Comparison of ENCODE assay signal across 36 cellular contexts in the genomic region with DNA sequence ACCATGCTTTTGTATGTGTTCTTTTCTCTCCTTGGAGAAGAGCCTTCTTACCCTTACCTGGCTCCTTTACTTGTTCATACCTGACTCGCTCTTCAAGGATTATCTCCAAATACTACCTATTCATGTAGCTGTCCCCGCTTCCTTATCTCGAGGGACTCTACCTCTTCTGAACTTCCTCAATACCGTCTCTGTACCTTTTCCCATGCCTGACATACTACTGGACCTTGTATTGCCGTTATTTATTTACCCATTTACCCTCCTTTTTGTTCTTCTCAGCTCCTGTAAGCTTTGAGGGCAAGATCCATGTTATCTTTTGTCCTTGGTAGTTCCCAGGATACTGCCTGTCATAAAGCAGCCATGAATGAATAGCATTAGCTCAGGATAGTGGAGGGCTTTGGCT. TPM values are rescaled to one million over a fixed set of nuclear protein-coding genes. Genes with fewer than 3 reads are reported as not detected.
"Had no signal": no experiment of that assay in that cellular context is flagged by ENCODE, and none has a peak within 500 bp of the region (broad histone marks: within the 10 kb centered on the region; RNA-seq: fewer than 3 reads in every experiment).

No MANE protein-coding gene starts in this region.

- ATAC-seq: activated CD4-positive, alpha-beta T cell treated with anti-CD3 and anti-CD28 coated beads for 36 hours; activated CD4-positive, CD25-positive, alpha-beta regulatory T cell treated with anti-CD3 and anti-CD28 coated beads, Interleukin-2, amount 50 U/mL, for 24 hours; activated CD8-positive, alpha-beta T cell treated with anti-CD3 and anti-CD28 coated beads for 36 hours; activated naive CD4-positive, alpha-beta T cell treated with anti-CD3 and anti-CD28 coated beads, Interleukin-2, amount 50 U/mL, for 72 hours; activated T-cell treated with anti-CD3 and anti-CD28 coated beads, Interleukin-2, amount 50 U/mL, for 4 hours; activated T-cell treated with anti-CD3 and anti-CD28 coated beads, Interleukin-2, amount 50 U/mL, for 72 hours; activated T-helper 17 cell treated with anti-CD3 and anti-CD28 coated beads, Interleukin-2, amount 50 U/mL, for 72 hours; body of pancreas; WTC11 had no signal

- DNase-seq: activated CD4-positive, alpha-beta memory T cell treated with anti-CD3 and anti-CD28 coated beads for 36 hours; activated CD4-positive, alpha-beta T cell treated with anti-CD3 and anti-CD28 coated beads for 1 hour; activated CD4-positive, alpha-beta T cell treated with anti-CD3 and anti-CD28 coated beads for 36 hours; activated CD4-positive, alpha-beta T cell treated with anti-CD3 and anti-CD28 coated beads for 48 hours; activated CD4-positive, alpha-beta T cell treated with anti-CD3 and anti-CD28 coated beads, Interleukin-2, amount 10 ng/mL, durations not matched to agents 7 days and 5 days; activated CD4-positive, alpha-beta T cell treated with anti-CD3 and anti-CD28 coated beads, Interleukin-2, amount 50 U/mL, for 4 hours; activated CD4-positive, CD25-positive, alpha-beta regulatory T cell; activated CD8-positive, alpha-beta memory T cell treated with anti-CD3 and anti-CD28 coated beads, Interleukin-2, amount 50 U/mL, for 4 hours; activated CD8-positive, alpha-beta T cell treated with anti-CD3 and anti-CD28 coated beads for 36 hours; activated effector memory CD4-positive, alpha-beta T cell treated with anti-CD3 and anti-CD28 coated beads, Interleukin-2, amount 50 U/mL, for 16 hours; activated gamma-delta T cell treated with Interleukin-2 at 50 U/mL for 16 hours; activated naive CD4-positive, alpha-beta T cell; activated naive CD4-positive, alpha-beta T cell treated with anti-CD3 and anti-CD28 coated beads for 36 hours; activated naive CD4-positive, alpha-beta T cell treated with anti-CD3 and anti-CD28 coated beads, Interleukin-2, amount 50 U/mL, for 16 hours; activated naive CD8-positive, alpha-beta T cell treated with anti-CD3 and anti-CD28 coated beads for 36 hours; activated T-cell treated with anti-CD3 and anti-CD28 coated beads for 4 hours; activated T-cell treated with anti-CD3 and anti-CD28 coated beads, Interleukin-2, amount 50 U/mL, for 1 hour; activated T-cell treated with anti-CD3 and anti-CD28 coated beads, Interleukin-2, amount 50 U/mL, for 4 hours; activated T-cell treated with anti-CD3 and anti-CD28 coated beads, Interleukin-2, amount 50 U/mL, for 72 hours; adrenal gland; amniotic stem cell; aorta; body of pancreas; brain microvascular endothelial cell; central memory CD4-positive, alpha-beta T cell; T-helper 1 cell; T-helper 2 cell; T-helper 9 cell had no signal

- H3K9me3 ChIP-seq: adrenal gland, body of pancreas, breast epithelium had no signal

- H3K27me3 ChIP-seq: adrenal gland, body of pancreas, brain microvascular endothelial cell, breast epithelium had no signal

- H3K36me3 ChIP-seq: adrenal gland, brain microvascular endothelial cell, breast epithelium had no signal

- H3K27ac ChIP-seq: adrenal gland, body of pancreas, brain microvascular endothelial cell, breast epithelium, VCaP had no signal

- H3K4me1 ChIP-seq: breast epithelium had no signal

- H3K4me3 ChIP-seq: adrenal gland, body of pancreas, breast epithelium had no signal

RNA-seq across cellular contexts. Expression of a gene that starts 32.5 kb away (rescaled TPM):
- total RNA-seq: activated CD4-positive, alpha-beta T cell treated with anti-CD3 and anti-CD28 coated beads, Interleukin-2, amount 10 ng/mL, durations not matched to agents 7 days and 5 days; activated CD8-positive, alpha-beta memory T cell treated with anti-CD3 and anti-CD28 coated beads for 36 hours; activated CD8-positive, alpha-beta T cell treated with anti-CD3 and anti-CD28 coated beads for 36 hours; activated naive CD4-positive, alpha-beta T cell treated with anti-CD3 and anti-CD28 coated beads, Interleukin-2, amount 50 U/mL, for 72 hours; activated naive CD8-positive, alpha-beta T cell treated with anti-CD3 and anti-CD28 coated beads for 36 hours; activated T-cell treated with anti-CD3 and anti-CD28 coated beads, Interleukin-2, amount 50 U/mL, for 4 hours; activated T-cell treated with anti-CD3 and anti-CD28 coated beads, Interleukin-2, amount 50 U/mL, for 72 hours; activated T-helper 1 cell treated with anti-CD3 and anti-CD28 coated beads, Interleukin-12 subunit alpha, Interleukin-12 subunit beta, Interleukin-2, Interleukin-4 antibody, amounts not matched to agents 30 ng/mL and 10 ng/mL and 1 ng/mL, durations not matched to agents 14 hours and 24 hours and 36 hours; activated T-helper 17 cell treated with anti-CD3 and anti-CD28 coated beads, Interleukin-2, amount 50 U/mL, for 72 hours had no signal
